In the genomic region with DNA sequence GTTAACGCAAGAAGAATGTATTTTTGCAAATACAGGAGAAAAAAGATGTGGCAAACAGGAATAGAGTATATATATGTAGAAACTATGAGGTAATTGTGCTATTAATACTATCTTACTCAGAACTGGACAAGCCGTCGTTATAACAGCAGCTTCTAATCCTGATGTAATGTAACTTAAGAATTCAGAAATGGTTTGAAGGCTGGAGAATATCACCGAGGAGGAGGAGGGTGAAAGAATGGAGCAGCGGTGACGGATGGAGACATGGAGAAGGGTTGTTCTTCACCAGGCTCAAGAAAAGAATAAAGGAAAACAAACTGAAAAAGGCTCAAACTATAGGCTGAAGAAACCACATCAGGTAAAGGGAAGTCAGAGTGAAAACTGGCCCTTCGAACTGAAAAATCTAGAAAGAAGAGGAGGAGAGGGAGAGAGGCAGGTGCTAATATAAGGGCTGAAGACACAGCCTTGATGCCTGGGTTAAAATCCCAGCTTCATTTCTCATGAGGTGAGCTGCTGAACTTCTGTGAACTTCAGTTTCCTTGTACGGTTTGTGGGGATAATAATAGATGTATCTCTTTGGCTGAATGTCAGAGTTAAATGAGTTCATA, we compare ENCODE assay signal across 8 cellular contexts. TPM values are rescaled to one million over a fixed set of nuclear protein-coding genes. Genes with fewer than 3 reads are reported as not detected.
DNase-seq lines count a peak whose midpoint lies in the region; ATAC-seq and TF ChIP-seq lines count a peak whose summit lies in the region.

No MANE protein-coding gene starts in this region.

- peak overlapping the region; percentile 1 for H3K27ac Mint-ChIP-seq in progenitor cell of endocrine pancreas

- H3K9me3 ChIP-seq in adipocyte (ENCODE audit: control insufficient read depth, low read length), result no peaks in the 10 kb centered on the region

- intact Hi-C loops in sciatic nerve (cut with DNase I), result no loop called here

- H3K9me3 Mint-ChIP-seq in progenitor cell of endocrine pancreas (ENCODE audit: low read depth), result peaks cover 9% of the 10 kb centered on the region

- H3K36me3 Mint-ChIP-seq in progenitor cell of endocrine pancreas (ENCODE audit: insufficient read depth), result peaks cover 16% of the 10 kb centered on the region

- H3K4me3 ChIP-seq in adipocyte (ENCODE audit: low read length), result peak overlapping the region; percentile 10

- no peaks in the 10 kb centered on the region for H3K27me3 Mint-ChIP-seq in progenitor cell of endocrine pancreas

- H3K4me3 Mint-ChIP-seq in progenitor cell of endocrine pancreas (ENCODE audit: low read depth), result no peak overlapping the region

- DNase-seq in adipocyte (ENCODE audit: low read depth), result peak; percentile 53
- no peak for DNase-seq in progenitor cell of endocrine pancreas (ENCODE audit: low spot score, unreplicated experiment)
- no peak for DNase-seq in sciatic nerve (ENCODE audit: low spot score)
- DNase-seq in NCI-H82 treated with DMSO at 0.1 percent for 48 hours (lab: John Stamatoyannopoulos, UW; ENCODE audit: unreplicated experiment), result no peak
- no peak for DNase-seq in activated T-cell treated with anti-CD3 and anti-CD28 coated beads, Interleukin-2, amount 50 U/mL, for 48 hours
- DNase-seq in activated CD4-positive, alpha-beta T cell treated with anti-CD3 and anti-CD28 coated beads for 4 hours, result no peak

- no peak overlapping the region for H3K9ac ChIP-seq in adipocyte (ENCODE audit: low read length)

- no peaks in the 10 kb centered on the region for H3K36me3 ChIP-seq in adipocyte (ENCODE audit: control insufficient read depth, insufficient read depth, low read length, severe bottlenecking)

- ATAC-seq in GM18909 (IDR thresholded peaks at IDR 0.05; ENCODE audit: poor library complexity, unreplicated experiment) (peak; percentile 65), HG02885 (IDR thresholded peaks at IDR 0.05; ENCODE audit: poor library complexity, unreplicated experiment) (peak; percentile 80), sciatic nerve (no peak)

- no peak for TF ChIP-seq CTCF in progenitor cell of endocrine pancreas (IDR thresholded peaks at IDR 0.05; ENCODE audit: unreplicated experiment)

- peaks cover 23% of the 10 kb centered on the region for H3K4me1 ChIP-seq in adipocyte (ENCODE audit: control insufficient read depth, insufficient read depth, low read length)

- H3K4me1 Mint-ChIP-seq in progenitor cell of endocrine pancreas (ENCODE audit: low read depth), result peaks cover 22% of the 10 kb centered on the region

- no peaks in the 10 kb centered on the region for H3K27me3 ChIP-seq in adipocyte (replicated peaks; ENCODE audit: control insufficient read depth, insufficient read depth, low read length)

RNA-seq across cellular contexts. Expression of a gene that starts 44.0 kb away (rescaled TPM):
- 38.7 and 41.8 TPM in 2 replicates for total RNA-seq in progenitor cell of endocrine pancreas
- total RNA-seq in sciatic nerve, result 48.9 TPM
